In the genomic region with DNA sequence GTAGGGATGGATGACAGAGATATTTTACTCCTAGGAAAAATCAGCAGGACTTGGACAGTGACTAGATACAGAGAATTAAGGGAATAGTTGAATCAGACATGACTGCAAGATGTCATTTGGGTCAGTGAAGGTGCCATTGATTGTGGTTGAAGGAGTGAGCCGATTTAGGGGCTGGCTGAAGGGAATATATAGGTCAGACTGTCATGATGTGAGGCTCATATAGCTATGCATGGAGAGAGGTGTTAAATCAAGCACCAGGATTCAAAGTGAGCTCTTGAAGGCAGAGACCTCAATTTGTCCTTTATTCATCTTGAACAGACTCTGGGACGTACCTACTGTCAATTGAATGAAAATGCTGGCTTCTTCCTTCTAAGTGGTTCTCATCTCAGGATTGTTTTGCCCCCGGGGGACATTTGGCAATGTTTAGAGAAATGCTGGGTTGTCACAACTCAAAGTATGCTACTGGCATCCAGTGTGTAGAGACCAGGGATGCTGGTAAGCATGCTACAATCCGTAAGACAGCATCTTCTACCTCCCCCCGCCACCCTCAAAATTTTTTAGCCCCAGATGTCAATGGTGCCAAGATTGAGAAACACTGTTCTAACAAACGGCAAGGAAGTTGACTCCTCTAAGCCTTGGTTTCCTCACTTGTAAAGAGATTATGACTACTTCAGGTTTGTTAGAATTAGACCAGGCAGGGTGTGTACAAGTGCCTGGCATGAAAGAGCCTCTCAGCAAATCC, we compare ENCODE assay signal across 1 cellular context.
TF ChIP-seq lines count a peak whose summit lies in the region.

No MANE protein-coding gene starts in this region.

TF ChIP-seq in GM12878, 131 proteins besides CTCF, POLR2A, EP300 and RAD21:
- TF ChIP-seq CBX3 (IDR thresholded peaks at IDR 0.05; ENCODE audit: borderline replicate concordance, low read depth) = no peak
- TF ChIP-seq DPF2 (IDR thresholded peaks at IDR 0.05) = no peak
- no peak for TF ChIP-seq PAX5 (IDR thresholded peaks at IDR 0.05; ENCODE audit: borderline replicate concordance, low read depth, low read length)
- TF ChIP-seq, protein P1, sequence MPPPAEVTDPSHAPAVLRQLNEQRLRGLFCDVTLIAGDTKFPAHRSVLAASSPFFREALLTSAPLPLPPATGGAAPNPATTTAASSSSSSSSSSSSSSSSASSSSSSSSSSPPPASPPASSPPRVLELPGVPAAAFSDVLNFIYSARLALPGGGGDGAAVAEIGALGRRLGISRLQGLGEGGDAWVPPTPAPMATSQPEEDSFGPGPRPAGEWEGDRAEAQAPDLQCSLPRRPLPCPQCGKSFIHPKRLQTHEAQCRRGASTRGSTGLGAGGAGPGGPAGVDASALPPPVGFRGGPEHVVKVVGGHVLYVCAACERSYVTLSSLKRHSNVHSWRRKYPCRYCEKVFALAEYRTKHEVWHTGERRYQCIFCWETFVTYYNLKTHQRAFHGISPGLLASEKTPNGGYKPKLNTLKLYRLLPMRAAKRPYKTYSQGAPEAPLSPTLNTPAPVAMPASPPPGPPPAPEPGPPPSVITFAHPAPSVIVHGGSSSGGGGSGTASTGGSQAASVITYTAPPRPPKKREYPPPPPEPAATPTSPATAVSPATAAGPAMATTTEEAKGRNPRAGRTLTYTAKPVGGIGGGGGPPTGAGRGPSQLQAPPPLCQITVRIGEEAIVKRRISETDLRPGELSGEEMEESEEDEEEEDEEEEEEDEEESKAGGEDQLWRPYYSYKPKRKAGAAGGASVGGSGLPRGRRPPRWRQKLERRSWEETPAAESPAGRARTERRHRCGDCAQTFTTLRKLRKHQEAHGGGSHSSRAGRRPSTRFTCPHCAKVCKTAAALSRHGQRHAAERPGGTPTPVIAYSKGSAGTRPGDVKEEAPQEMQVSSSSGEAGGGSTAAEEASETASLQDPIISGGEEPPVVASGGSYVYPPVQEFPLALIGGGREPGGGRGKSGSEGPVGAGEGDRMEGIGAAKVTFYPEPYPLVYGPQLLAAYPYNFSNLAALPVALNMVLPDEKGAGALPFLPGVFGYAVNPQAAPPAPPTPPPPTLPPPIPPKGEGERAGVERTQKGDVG (CRISPR knock-in tag; IDR thresholded peaks at IDR 0.05) = no peak
- TF ChIP-seq BCL11A (IDR thresholded peaks at IDR 0.05; ENCODE audit: low read depth, low read length) = no peak
- TF ChIP-seq, protein P2, sequence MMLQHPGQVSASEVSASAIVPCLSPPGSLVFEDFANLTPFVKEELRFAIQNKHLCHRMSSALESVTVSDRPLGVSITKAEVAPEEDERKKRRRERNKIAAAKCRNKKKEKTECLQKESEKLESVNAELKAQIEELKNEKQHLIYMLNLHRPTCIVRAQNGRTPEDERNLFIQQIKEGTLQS (IDR thresholded peaks at IDR 0.05; ENCODE audit: borderline replicate concordance, extremely low read depth, low read depth, low read length) = no peak
- TF ChIP-seq, protein P3, sequence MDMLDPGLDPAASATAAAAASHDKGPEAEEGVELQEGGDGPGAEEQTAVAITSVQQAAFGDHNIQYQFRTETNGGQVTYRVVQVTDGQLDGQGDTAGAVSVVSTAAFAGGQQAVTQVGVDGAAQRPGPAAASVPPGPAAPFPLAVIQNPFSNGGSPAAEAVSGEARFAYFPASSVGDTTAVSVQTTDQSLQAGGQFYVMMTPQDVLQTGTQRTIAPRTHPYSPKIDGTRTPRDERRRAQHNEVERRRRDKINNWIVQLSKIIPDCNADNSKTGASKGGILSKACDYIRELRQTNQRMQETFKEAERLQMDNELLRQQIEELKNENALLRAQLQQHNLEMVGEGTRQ (IDR thresholded peaks at IDR 0.05; ENCODE audit: borderline replicate concordance, low read depth, low read length) = no peak
- TF ChIP-seq BRCA1 (IDR thresholded peaks at IDR 0.05; ENCODE audit: low read depth, low read length) = no peak
- TF ChIP-seq, protein P4, sequence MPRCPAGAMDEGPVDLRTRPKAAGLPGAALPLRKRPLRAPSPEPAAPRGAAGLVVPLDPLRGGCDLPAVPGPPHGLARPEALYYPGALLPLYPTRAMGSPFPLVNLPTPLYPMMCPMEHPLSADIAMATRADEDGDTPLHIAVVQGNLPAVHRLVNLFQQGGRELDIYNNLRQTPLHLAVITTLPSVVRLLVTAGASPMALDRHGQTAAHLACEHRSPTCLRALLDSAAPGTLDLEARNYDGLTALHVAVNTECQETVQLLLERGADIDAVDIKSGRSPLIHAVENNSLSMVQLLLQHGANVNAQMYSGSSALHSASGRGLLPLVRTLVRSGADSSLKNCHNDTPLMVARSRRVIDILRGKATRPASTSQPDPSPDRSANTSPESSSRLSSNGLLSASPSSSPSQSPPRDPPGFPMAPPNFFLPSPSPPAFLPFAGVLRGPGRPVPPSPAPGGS (IDR thresholded peaks at IDR 0.05; ENCODE audit: borderline replicate concordance, insufficient read depth, low read depth, low read length, poor library complexity, severe bottlenecking) = no peak
- no peak for TF ChIP-seq SUZ12 (IDR thresholded peaks at IDR 0.05; ENCODE audit: unreplicated experiment)
- no peak for TF ChIP-seq STAT1 (conservative IDR thresholded peaks at IDR 0.05)
- TF ChIP-seq, protein P5, sequence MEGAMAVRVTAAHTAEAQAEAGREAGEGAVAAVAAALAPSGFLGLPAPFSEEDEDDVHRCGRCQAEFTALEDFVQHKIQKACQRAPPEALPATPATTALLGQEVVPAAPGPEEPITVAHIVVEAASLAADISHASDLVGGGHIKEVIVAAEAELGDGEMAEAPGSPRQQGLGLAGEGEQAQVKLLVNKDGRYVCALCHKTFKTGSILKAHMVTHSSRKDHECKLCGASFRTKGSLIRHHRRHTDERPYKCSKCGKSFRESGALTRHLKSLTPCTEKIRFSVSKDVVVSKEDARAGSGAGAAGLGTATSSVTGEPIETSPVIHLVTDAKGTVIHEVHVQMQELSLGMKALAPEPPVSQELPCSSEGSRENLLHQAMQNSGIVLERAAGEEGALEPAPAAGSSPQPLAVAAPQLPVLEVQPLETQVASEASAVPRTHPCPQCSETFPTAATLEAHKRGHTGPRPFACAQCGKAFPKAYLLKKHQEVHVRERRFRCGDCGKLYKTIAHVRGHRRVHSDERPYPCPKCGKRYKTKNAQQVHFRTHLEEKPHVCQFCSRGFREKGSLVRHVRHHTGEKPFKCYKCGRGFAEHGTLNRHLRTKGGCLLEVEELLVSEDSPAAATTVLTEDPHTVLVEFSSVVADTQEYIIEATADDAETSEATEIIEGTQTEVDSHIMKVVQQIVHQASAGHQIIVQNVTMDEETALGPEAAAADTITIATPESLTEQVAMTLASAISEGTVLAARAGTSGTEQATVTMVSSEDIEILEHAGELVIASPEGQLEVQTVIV (IDR thresholded peaks at IDR 0.05; ENCODE audit: borderline replicate concordance, partially characterized antibody) = no peak
- TF ChIP-seq ETV6 (conservative IDR thresholded peaks at IDR 0.05 in 1 of 2, IDR thresholded peaks at IDR 0.05 in 1 of 2; ENCODE audit: borderline replicate concordance in 1 of 2, low read depth in 1 of 2) = no peak
- no peak for TF ChIP-seq ESRRA (IDR thresholded peaks at IDR 0.05; ENCODE audit: low read length)
- TF ChIP-seq CBFB (IDR thresholded peaks at IDR 0.05; ENCODE audit: low read depth) = no peak
- no peak for TF ChIP-seq EZH2 (IDR thresholded peaks at IDR 0.05; ENCODE audit: borderline replicate concordance, control insufficient read depth, low read depth, low read length)
- TF ChIP-seq, protein P6, sequence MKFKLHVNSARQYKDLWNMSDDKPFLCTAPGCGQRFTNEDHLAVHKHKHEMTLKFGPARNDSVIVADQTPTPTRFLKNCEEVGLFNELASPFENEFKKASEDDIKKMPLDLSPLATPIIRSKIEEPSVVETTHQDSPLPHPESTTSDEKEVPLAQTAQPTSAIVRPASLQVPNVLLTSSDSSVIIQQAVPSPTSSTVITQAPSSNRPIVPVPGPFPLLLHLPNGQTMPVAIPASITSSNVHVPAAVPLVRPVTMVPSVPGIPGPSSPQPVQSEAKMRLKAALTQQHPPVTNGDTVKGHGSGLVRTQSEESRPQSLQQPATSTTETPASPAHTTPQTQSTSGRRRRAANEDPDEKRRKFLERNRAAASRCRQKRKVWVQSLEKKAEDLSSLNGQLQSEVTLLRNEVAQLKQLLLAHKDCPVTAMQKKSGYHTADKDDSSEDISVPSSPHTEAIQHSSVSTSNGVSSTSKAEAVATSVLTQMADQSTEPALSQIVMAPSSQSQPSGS (IDR thresholded peaks at IDR 0.05; ENCODE audit: low read length) = no peak
